In genomic region chr11:100827934-100828661, GRCh38 we compare ENCODE assay signal across 9 cellular contexts.
A peak's percentile ranks its signal among the peaks of the same experiment; 100 is the strongest.
DNase-seq lines count a peak whose midpoint lies in the region; ATAC-seq, FAIRE-seq and TF ChIP-seq lines count a peak whose summit lies in the region.
"Had no signal": no experiment of that assay in that cellular context is flagged by ENCODE, and none has a peak within 500 bp of the region (broad histone marks: within the 10 kb centered on the region; RNA-seq: fewer than 3 reads in every experiment).

No MANE protein-coding gene starts in this region.

- no peaks in the 10 kb centered on the region for H3K9me3 Mint-ChIP-seq in activated CD8-positive, alpha-beta T cell treated with anti-CD3 and anti-CD28 coated beads for 36 hours
- H3K9me3 Mint-ChIP-seq in activated CD8-positive, alpha-beta T cell treated with anti-CD3 and anti-CD28 coated beads, Interleukin-2, amount 10 ng/mL, durations not matched to agents 7 days and 5 days (ENCODE audit: insufficient read depth) = no peaks in the 10 kb centered on the region
- H3K9me3 Mint-ChIP-seq in naive thymus-derived CD8-positive, alpha-beta T cell = peaks cover 0 to 4% (median 0%) of the 10 kb centered on the region in 9 donors
- H3K9me3 Mint-ChIP-seq: activated naive CD4-positive, alpha-beta T cell treated with anti-CD3 and anti-CD28 coated beads, Interleukin-2, amount 50 U/mL, for 24 hours had no signal

- ATAC-seq in activated CD8-positive, alpha-beta T cell treated with anti-CD3 and anti-CD28 coated beads for 36 hours = no peak
- no peak for ATAC-seq in activated CD8-positive, alpha-beta T cell treated with anti-CD3 and anti-CD28 coated beads, Interleukin-2, amount 10 ng/mL, durations not matched to agents 7 days and 5 days
- peak; percentile 59 for ATAC-seq in HG03196 (IDR thresholded peaks at IDR 0.05; ENCODE audit: unreplicated experiment)
- no peak for ATAC-seq in naive thymus-derived CD8-positive, alpha-beta T cell

- H2AFZ ChIP-seq in keratinocyte (ENCODE audit: control insufficient read depth, low read length) = no peak overlapping the region

- intact Hi-C loops in activated CD8-positive, alpha-beta T cell treated with anti-CD3 and anti-CD28 coated beads for 36 hours (cut with micrococcal nuclease) = no loop called here

- H3K4me1 ChIP-seq in keratinocyte (ENCODE audit: control insufficient read depth, extremely low read depth, insufficient read depth, low read length) = peaks cover 32% of the 10 kb centered on the region

- H3K9me1 ChIP-seq in keratinocyte (ENCODE audit: control insufficient read depth, extremely low read depth, insufficient read depth, low read length) = no peaks in the 10 kb centered on the region

- H3K9ac ChIP-seq in keratinocyte (ENCODE audit: control insufficient read depth, extremely low read depth, insufficient read depth, low read length) = no peak overlapping the region

- no peaks in the 10 kb centered on the region for H3K27me3 ChIP-seq in keratinocyte (ENCODE audit: control insufficient read depth, extremely low read depth, insufficient read depth, low read length)

- H4K20me1 ChIP-seq in keratinocyte (ENCODE audit: control insufficient read depth, extremely low read depth, insufficient read depth, low read length) = no peaks in the 10 kb centered on the region

- H3K4me3 ChIP-seq in keratinocyte (ENCODE audit: control insufficient read depth in 2 of 3, extremely low read depth in 1 of 3, insufficient read depth in 2 of 3, low read depth in 1 of 3, low read length in 3 of 3) = no peak overlapping the region

- H3K4me2 ChIP-seq in keratinocyte (ENCODE audit: control insufficient read depth, extremely low read depth, insufficient read depth, low read depth, low read length) = no peak overlapping the region

- H3K36me3 ChIP-seq in keratinocyte (ENCODE audit: control insufficient read depth in 2 of 2, extremely low read depth in 1 of 2, insufficient read depth in 2 of 2, low read length in 2 of 2) = no peaks in the 10 kb centered on the region

- H3K4me3 Mint-ChIP-seq in activated CD8-positive, alpha-beta T cell treated with anti-CD3 and anti-CD28 coated beads for 36 hours = no peak overlapping the region
- no peak overlapping the region for H3K4me3 Mint-ChIP-seq in activated CD8-positive, alpha-beta T cell treated with anti-CD3 and anti-CD28 coated beads, Interleukin-2, amount 10 ng/mL, durations not matched to agents 7 days and 5 days
- H3K4me3 Mint-ChIP-seq in naive thymus-derived CD8-positive, alpha-beta T cell = no peak overlapping the region
- H3K4me3 Mint-ChIP-seq: activated naive CD4-positive, alpha-beta T cell treated with anti-CD3 and anti-CD28 coated beads, Interleukin-2, amount 50 U/mL, for 24 hours had no signal

- POLR2A ChIA-PET in activated CD8-positive, alpha-beta T cell treated with anti-CD3 and anti-CD28 coated beads for 36 hours (lab: Charles Lee) = no interaction called here
- POLR2A ChIA-PET in activated CD8-positive, alpha-beta T cell treated with anti-CD3 and anti-CD28 coated beads, Interleukin-2, amount 10 ng/mL, durations not matched to agents 7 days and 5 days (lab: Charles Lee) = no interaction called here
- POLR2A ChIA-PET in naive thymus-derived CD8-positive, alpha-beta T cell (lab: Charles Lee) = no interaction called here

- H3K9me3 ChIP-seq in keratinocyte (ENCODE audit: control insufficient read depth, low read depth, low read length) = no peaks in the 10 kb centered on the region

- no peaks in the 10 kb centered on the region for H3K27me3 Mint-ChIP-seq in activated CD8-positive, alpha-beta T cell treated with anti-CD3 and anti-CD28 coated beads for 36 hours
- no peaks in the 10 kb centered on the region for H3K27me3 Mint-ChIP-seq in activated CD8-positive, alpha-beta T cell treated with anti-CD3 and anti-CD28 coated beads, Interleukin-2, amount 10 ng/mL, durations not matched to agents 7 days and 5 days (ENCODE audit: low read depth)
- H3K27me3 Mint-ChIP-seq in naive thymus-derived CD8-positive, alpha-beta T cell = no peaks in the 10 kb centered on the region
- H3K27me3 Mint-ChIP-seq: activated naive CD4-positive, alpha-beta T cell treated with anti-CD3 and anti-CD28 coated beads, Interleukin-2, amount 50 U/mL, for 24 hours had no signal

- TF ChIP-seq CTCF in activated CD8-positive, alpha-beta T cell treated with anti-CD3 and anti-CD28 coated beads for 36 hours (IDR thresholded peaks at IDR 0.05) = no peak
- TF ChIP-seq CTCF in keratinocyte (optimal IDR thresholded peaks at IDR 0.05 in 1 of 3, IDR thresholded peaks at IDR 0.05 in 1 of 3, conservative IDR thresholded peaks at IDR 0.05 in 1 of 3; ENCODE audit: extremely low read depth in 1 of 3, insufficient read depth in 2 of 3, low read length in 3 of 3) = peak in 2 of 3 experiments; percentile 12 to 41

- dilution Hi-C loops in keratinocyte (cut with MboI; ENCODE audit: extremely low pct_ligation_motif_present, low sequenced_read_pairs) = no loop called here

- peak; percentile 6 for DNase-seq in activated CD8-positive, alpha-beta T cell treated with anti-CD3 and anti-CD28 coated beads for 36 hours
- DNase-seq in activated CD8-positive, alpha-beta T cell treated with anti-CD3 and anti-CD28 coated beads, Interleukin-2, amount 10 ng/mL, durations not matched to agents 7 days and 5 days = no peak
- DNase-seq in RPMI7951 (ENCODE audit: low read depth) (peak; percentile 44), keratinocyte (ENCODE audit: low read depth, low spot score) (no peak), NCI-H2196 (lab: John Stamatoyannopoulos, UW; ENCODE audit: unreplicated experiment) (no peak)
- DNase-seq in activated CD8-positive, alpha-beta memory T cell treated with anti-CD3 and anti-CD28 coated beads for 24 hours = no peak
- DNase-seq in naive thymus-derived CD8-positive, alpha-beta T cell = no peak

- H3K4me1 Mint-ChIP-seq in activated CD8-positive, alpha-beta T cell treated with anti-CD3 and anti-CD28 coated beads for 36 hours (ENCODE audit: low read depth) = no peaks in the 10 kb centered on the region
- no peaks in the 10 kb centered on the region for H3K4me1 Mint-ChIP-seq in activated CD8-positive, alpha-beta T cell treated with anti-CD3 and anti-CD28 coated beads, Interleukin-2, amount 10 ng/mL, durations not matched to agents 7 days and 5 days (ENCODE audit: low read depth)
- H3K4me1 Mint-ChIP-seq in naive thymus-derived CD8-positive, alpha-beta T cell = no peaks in the 10 kb centered on the region
- H3K4me1 Mint-ChIP-seq: activated naive CD4-positive, alpha-beta T cell treated with anti-CD3 and anti-CD28 coated beads, Interleukin-2, amount 50 U/mL, for 24 hours had no signal

- no peak overlapping the region for H3K27ac ChIP-seq in keratinocyte (ENCODE audit: control insufficient read depth, insufficient read depth, low read length)

- no peak for FAIRE-seq in keratinocyte (lab: Jason Lieb, UNC)

- H3K36me3 Mint-ChIP-seq in activated CD8-positive, alpha-beta T cell treated with anti-CD3 and anti-CD28 coated beads for 36 hours (ENCODE audit: low read depth) = no peaks in the 10 kb centered on the region
- H3K36me3 Mint-ChIP-seq in activated CD8-positive, alpha-beta T cell treated with anti-CD3 and anti-CD28 coated beads, Interleukin-2, amount 10 ng/mL, durations not matched to agents 7 days and 5 days (ENCODE audit: low read depth) = no peaks in the 10 kb centered on the region
- no peaks in the 10 kb centered on the region for H3K36me3 Mint-ChIP-seq in naive thymus-derived CD8-positive, alpha-beta T cell
- H3K36me3 Mint-ChIP-seq: activated naive CD4-positive, alpha-beta T cell treated with anti-CD3 and anti-CD28 coated beads, Interleukin-2, amount 50 U/mL, for 24 hours had no signal

- no peaks in the 10 kb centered on the region for H3K79me2 ChIP-seq in keratinocyte (ENCODE audit: control insufficient read depth, insufficient read depth, low read length)

- CTCF ChIA-PET in activated CD8-positive, alpha-beta T cell treated with anti-CD3 and anti-CD28 coated beads for 36 hours (lab: Charles Lee) = no interaction called here
- CTCF ChIA-PET in activated CD8-positive, alpha-beta T cell treated with anti-CD3 and anti-CD28 coated beads, Interleukin-2, amount 10 ng/mL, durations not matched to agents 7 days and 5 days (lab: Charles Lee) = no interaction called here

- H3K27ac Mint-ChIP-seq in activated CD8-positive, alpha-beta T cell treated with anti-CD3 and anti-CD28 coated beads for 36 hours = no peak overlapping the region
- H3K27ac Mint-ChIP-seq in activated CD8-positive, alpha-beta T cell treated with anti-CD3 and anti-CD28 coated beads, Interleukin-2, amount 10 ng/mL, durations not matched to agents 7 days and 5 days = no peak overlapping the region
- H3K27ac Mint-ChIP-seq in naive thymus-derived CD8-positive, alpha-beta T cell = no peak overlapping the region
- H3K27ac Mint-ChIP-seq: activated naive CD4-positive, alpha-beta T cell treated with anti-CD3 and anti-CD28 coated beads, Interleukin-2, amount 50 U/mL, for 24 hours had no signal

Comparison
In these comparisons a context has a peak if more than half of its experiments do, and no peak if none do; other contexts are left out.
1. DNase-seq: peak in activated CD8-positive, alpha-beta T cell treated with anti-CD3 and anti-CD28 coated beads for 36 hours (single experiment) and RPMI7951 (single experiment); none in activated CD8-positive, alpha-beta T cell treated with anti-CD3 and anti-CD28 coated beads, Interleukin-2, amount 10 ng/mL, durations not matched to agents 7 days and 5 days (single experiment), keratinocyte (single experiment), NCI-H2196 (single experiment), activated CD8-positive, alpha-beta memory T cell treated with anti-CD3 and anti-CD28 coated beads for 24 hours (single experiment) and naive thymus-derived CD8-positive, alpha-beta T cell (0 of 10).